In genomic region chr16:85136705-85137322, GRCh38 we compare ENCODE assay signal across 1 cellular context.
TF ChIP-seq lines count a peak whose summit lies in the region.

No MANE protein-coding gene starts in this region.

TF ChIP-seq in HepG2, 621 proteins besides CTCF, POLR2A, EP300 and RAD21 (continued from another document and continues in another):
- TF ChIP-seq RFXAP (CRISPR knock-in tag; IDR thresholded peaks at IDR 0.05; ENCODE audit: borderline replicate concordance) = peak; percentile 100
- 0 out of 2 replicates have a peak, but pooled peaks have one; percentile 36 for TF ChIP-seq MAZ (IDR thresholded peaks at IDR 0.05; ENCODE audit: borderline replicate concordance, low read depth, low read length)
- no peak; the same call in 1 of the 2 replicates for TF ChIP-seq MAZ (CRISPR knock-in tag; IDR thresholded peaks at IDR 0.05; ENCODE audit: low read depth)
- TF ChIP-seq PTBP1 (IDR thresholded peaks at IDR 0.05; ENCODE audit: low read depth, low read length, poor library complexity, severe bottlenecking) = no peak
- TF ChIP-seq YEATS4 (CRISPR knock-in tag; IDR thresholded peaks at IDR 0.05; ENCODE audit: borderline replicate concordance) = peak; percentile 83
- TF ChIP-seq ZMYM4 (CRISPR knock-in tag; IDR thresholded peaks at IDR 0.05) = peak; percentile 77; the same call in 1 of the 2 replicates
- peak; percentile 53; the same call in 1 of the 2 replicates for TF ChIP-seq RFX1 (IDR thresholded peaks at IDR 0.05)
- peak; percentile 52; the same call in 1 of the 2 replicates for TF ChIP-seq NRL (CRISPR knock-in tag; IDR thresholded peaks at IDR 0.05; ENCODE audit: borderline replicate concordance)
- TF ChIP-seq NFIC (IDR thresholded peaks at IDR 0.05; ENCODE audit: low read length) = no peak
- peak; percentile 68 for TF ChIP-seq NR2F6 (IDR thresholded peaks at IDR 0.05)
- TF ChIP-seq NR2F6 (CRISPR knock-in tag; IDR thresholded peaks at IDR 0.05) = peak; percentile 88
- TF ChIP-seq ZBTB33 (CRISPR knock-in tag; IDR thresholded peaks at IDR 0.05) = no peak
- TF ChIP-seq RBFOX2 (IDR thresholded peaks at IDR 0.05; ENCODE audit: low read depth, low read length) = no peak
- TF ChIP-seq JUN (CRISPR knock-in tag; IDR thresholded peaks at IDR 0.05) = peak; percentile 7; the same call in 1 of the 2 replicates
- TF ChIP-seq BCL3 (CRISPR knock-in tag; IDR thresholded peaks at IDR 0.05) = 0 out of 2 replicates have a peak, but pooled peaks have one; percentile 17
- TF ChIP-seq E2F1 (CRISPR knock-in tag; IDR thresholded peaks at IDR 0.05) = peak; percentile 57; the same call in 1 of the 2 replicates
- TF ChIP-seq TP53 (CRISPR knock-in tag; conservative IDR thresholded peaks at IDR 0.05) = no peak
- no peak for TF ChIP-seq ZFP36 (IDR thresholded peaks at IDR 0.05; ENCODE audit: borderline replicate concordance, low read depth, low read length, partially characterized antibody)
- no peak for TF ChIP-seq XRCC5 (optimal IDR thresholded peaks at IDR 0.05; ENCODE audit: low read length)
- peak; percentile 93 for TF ChIP-seq KLF12 (CRISPR knock-in tag; IDR thresholded peaks at IDR 0.05; ENCODE audit: borderline replicate concordance)
- no peak for TF ChIP-seq REL (CRISPR knock-in tag; conservative IDR thresholded peaks at IDR 0.05)
- peak; percentile 55; the same call in 1 of the 2 replicates for TF ChIP-seq SMAD1 (CRISPR knock-in tag; IDR thresholded peaks at IDR 0.05; ENCODE audit: borderline replicate concordance, low read depth)
- no peak for TF ChIP-seq PRDM4 (CRISPR knock-in tag; IDR thresholded peaks at IDR 0.05; ENCODE audit: borderline replicate concordance)
- no peak for TF ChIP-seq TCF12 (IDR thresholded peaks at IDR 0.05)
- TF ChIP-seq TCF12 (CRISPR knock-in tag; IDR thresholded peaks at IDR 0.05) = no peak
- TF ChIP-seq TEAD2 (CRISPR knock-in tag; IDR thresholded peaks at IDR 0.05) = no peak
- peak; percentile 46 for TF ChIP-seq KLF11 (CRISPR knock-in tag; IDR thresholded peaks at IDR 0.05)
- no peak for TF ChIP-seq PRPF4 (IDR thresholded peaks at IDR 0.05; ENCODE audit: low read depth, low read length, poor library complexity, severe bottlenecking)
- 0 out of 2 replicates have a peak, but pooled peaks have one; percentile 10 for TF ChIP-seq ZNF768 (CRISPR knock-in tag; IDR thresholded peaks at IDR 0.05)
- TF ChIP-seq ZNF83 (CRISPR knock-in tag; IDR thresholded peaks at IDR 0.05; ENCODE audit: borderline replicate concordance) = no peak
- no peak; the same call in none of the 2 replicates for TF ChIP-seq ZNF784 (CRISPR knock-in tag; IDR thresholded peaks at IDR 0.05; ENCODE audit: borderline replicate concordance)
- TF ChIP-seq FOSL1 (CRISPR knock-in tag; IDR thresholded peaks at IDR 0.05; ENCODE audit: borderline replicate concordance) = no peak
- TF ChIP-seq ZNF234 (CRISPR knock-in tag; conservative IDR thresholded peaks at IDR 0.05) = 0 out of 2 replicates have a peak, but pooled peaks have one; percentile 62
- TF ChIP-seq TOPORS (CRISPR knock-in tag; IDR thresholded peaks at IDR 0.05) = peak; percentile 95
- no peak for TF ChIP-seq ZNF773 (CRISPR knock-in tag; IDR thresholded peaks at IDR 0.05; ENCODE audit: borderline replicate concordance)
- 0 out of 2 replicates have a peak, but pooled peaks have one; percentile 38 for TF ChIP-seq SMAD3 (CRISPR knock-in tag; IDR thresholded peaks at IDR 0.05)
- TF ChIP-seq ZIK1 (CRISPR knock-in tag; IDR thresholded peaks at IDR 0.05; ENCODE audit: borderline replicate concordance, low read depth) = peak; percentile 85; the same call in 1 of the 2 replicates
- TF ChIP-seq ZNF432 (CRISPR knock-in tag; IDR thresholded peaks at IDR 0.05; ENCODE audit: borderline replicate concordance) = no peak
- TF ChIP-seq NR0B2 (CRISPR knock-in tag; IDR thresholded peaks at IDR 0.05) = peak; percentile 1; the same call in 1 of the 2 replicates
- peak; percentile 82 for TF ChIP-seq ZNF501 (CRISPR knock-in tag; IDR thresholded peaks at IDR 0.05)
- peak; percentile 51 for TF ChIP-seq MED1 (CRISPR knock-in tag; IDR thresholded peaks at IDR 0.05)
- 0 out of 2 replicates have a peak, but pooled peaks have one; percentile 29 for TF ChIP-seq ZNF138 (CRISPR knock-in tag; IDR thresholded peaks at IDR 0.05; ENCODE audit: low read depth)
- peak; percentile 83; the same call in 1 of the 2 replicates for TF ChIP-seq ZNF615 (CRISPR knock-in tag; IDR thresholded peaks at IDR 0.05; ENCODE audit: borderline replicate concordance)
- peak; percentile 50; the same call in 1 of the 2 replicates for TF ChIP-seq KMT2A (CRISPR knock-in tag; IDR thresholded peaks at IDR 0.05)
- peak; percentile 67; the same call in 1 of the 2 replicates for TF ChIP-seq ZNF510 (CRISPR knock-in tag; IDR thresholded peaks at IDR 0.05; ENCODE audit: low read depth)
- TF ChIP-seq ISX (CRISPR knock-in tag; conservative IDR thresholded peaks at IDR 0.05) = no peak; the same call in 1 of the 2 replicates
- TF ChIP-seq TAF1 (CRISPR knock-in tag; IDR thresholded peaks at IDR 0.05) = peak; percentile 95
- TF ChIP-seq MTERF4 (CRISPR knock-in tag; IDR thresholded peaks at IDR 0.05) = no peak
- TF ChIP-seq CAMTA2 (CRISPR knock-in tag; IDR thresholded peaks at IDR 0.05; ENCODE audit: borderline replicate concordance) = peak; percentile 16; the same call in 1 of the 2 replicates
- no peak for TF ChIP-seq MBD4 (IDR thresholded peaks at IDR 0.05; ENCODE audit: borderline replicate concordance, low read length)
- peak; percentile 94; the same call in 1 of the 2 replicates for TF ChIP-seq ZSCAN30 (CRISPR knock-in tag; IDR thresholded peaks at IDR 0.05)
- TF ChIP-seq MLLT10 (CRISPR knock-in tag; IDR thresholded peaks at IDR 0.05) = no peak
- TF ChIP-seq SMARCE1 (IDR thresholded peaks at IDR 0.05; ENCODE audit: borderline replicate concordance) = no peak
- peak; percentile 95 for TF ChIP-seq SNAPC5 (CRISPR knock-in tag; IDR thresholded peaks at IDR 0.05; ENCODE audit: borderline replicate concordance)
- TF ChIP-seq ZNF281 (CRISPR knock-in tag; IDR thresholded peaks at IDR 0.05; ENCODE audit: borderline replicate concordance) = no peak
- 0 out of 2 replicates have a peak, but pooled peaks have one; percentile 61 for TF ChIP-seq ZNF253 (CRISPR knock-in tag; IDR thresholded peaks at IDR 0.05; ENCODE audit: borderline replicate concordance)
